In genomic region chr6:1285589-1286340, GRCh38 we compare ENCODE assay signal across 11 cellular contexts. TPM values are rescaled to one million over a fixed set of nuclear protein-coding genes. Genes with fewer than 3 reads are reported as not detected.
A peak's percentile ranks its signal among the peaks of the same experiment; 100 is the strongest.
DNase-seq lines count a peak whose midpoint lies in the region; FAIRE-seq and TF ChIP-seq lines count a peak whose summit lies in the region.
"Had no signal": no experiment of that assay in that cellular context is flagged by ENCODE, and none has a peak within 500 bp of the region (broad histone marks: within the 10 kb centered on the region; RNA-seq: fewer than 3 reads in every experiment).

No MANE protein-coding gene starts in this region.

- H3K4me1 ChIP-seq in astrocyte (ENCODE audit: insufficient read depth, low read length) (peaks cover 21% of the 10 kb centered on the region), Karpas-422 (ENCODE audit: low read length) (no peaks in the 10 kb centered on the region)

- H3K4me2 ChIP-seq in astrocyte (ENCODE audit: low read length) (peak overlapping the region; percentile 75), Karpas-422 (ENCODE audit: low read depth, low read length, poor library complexity, severe bottlenecking) (no peak overlapping the region)

- no peak overlapping the region for H3K4me3 ChIP-seq in AG09309 (ENCODE audit: control insufficient read depth, low read depth, low read length)
- no peak overlapping the region for H3K4me3 ChIP-seq in astrocyte (ENCODE audit: insufficient read depth, low read depth, low read length)
- H3K4me3 ChIP-seq in Karpas-422 (ENCODE audit: low read length): no peak overlapping the region

- no peaks in the 10 kb centered on the region for H4K20me1 ChIP-seq in astrocyte (ENCODE audit: insufficient read depth, low read length)
- no peaks in the 10 kb centered on the region for H4K20me1 ChIP-seq in Karpas-422 (ENCODE audit: insufficient read depth, low read depth, low read length)

- H3K27ac Mint-ChIP-seq in astrocyte (ENCODE audit: unreplicated experiment): peak overlapping the region; percentile 93
- H3K27ac Mint-ChIP-seq: CD8-positive, alpha-beta memory T cell had no signal

- H3K9me3 ChIP-seq in astrocyte (ENCODE audit: insufficient read depth, low read depth, low read length) (no peaks in the 10 kb centered on the region), Karpas-422 (ENCODE audit: low read length) (no peaks in the 10 kb centered on the region)

- TF ChIP-seq CTCF in AG09309 (IDR thresholded peaks at IDR 0.05; ENCODE audit: control insufficient read depth, insufficient read depth, low read depth, low read length, missing control alignments) (peak; percentile 21), astrocyte (IDR thresholded peaks at IDR 0.05; ENCODE audit: insufficient read depth, low read depth, low read length) (no peak)

- H3K9me3 Mint-ChIP-seq in astrocyte (ENCODE audit: unreplicated experiment): no peaks in the 10 kb centered on the region
- H3K9me3 Mint-ChIP-seq: CD8-positive, alpha-beta memory T cell had no signal

- H3K9me2 ChIP-seq in Karpas-422 (replicated peaks; ENCODE audit: insufficient read depth, low read length): no peaks in the 10 kb centered on the region

- peaks cover 28% of the 10 kb centered on the region for H3K4me1 Mint-ChIP-seq in astrocyte (ENCODE audit: low read depth, unreplicated experiment)
- H3K4me1 Mint-ChIP-seq: CD8-positive, alpha-beta memory T cell had no signal

- H2AFZ ChIP-seq in astrocyte (ENCODE audit: low read depth, low read length): peak overlapping the region; percentile 59
- no peak overlapping the region for H2AFZ ChIP-seq in Karpas-422 (ENCODE audit: low read length)

- H3K36me3 Mint-ChIP-seq in astrocyte (ENCODE audit: low read depth, unreplicated experiment): no peaks in the 10 kb centered on the region
- H3K36me3 Mint-ChIP-seq: CD8-positive, alpha-beta memory T cell had no signal

- H3K9ac ChIP-seq in astrocyte (ENCODE audit: low read length): peak overlapping the region; percentile 53
- H3K9ac ChIP-seq in Karpas-422 (ENCODE audit: low read length): no peak overlapping the region

- H3K36me3 ChIP-seq in astrocyte (ENCODE audit: insufficient read depth, low read length) (no peaks in the 10 kb centered on the region), Karpas-422 (ENCODE audit: insufficient read depth, low read length) (no peaks in the 10 kb centered on the region)

- peak overlapping the region; percentile 70 for H3K27ac ChIP-seq in astrocyte (ENCODE audit: low read depth, low read length)
- no peak overlapping the region for H3K27ac ChIP-seq in Karpas-422 (ENCODE audit: low read length)

- H3K27me3 ChIP-seq in astrocyte (ENCODE audit: insufficient read depth, low read length): peaks cover 1% of the 10 kb centered on the region
- no peaks in the 10 kb centered on the region for H3K27me3 ChIP-seq in Karpas-422 (ENCODE audit: low read length)

- H3K79me2 ChIP-seq in astrocyte (ENCODE audit: insufficient read depth, low read length): no peaks in the 10 kb centered on the region
- no peaks in the 10 kb centered on the region for H3K79me2 ChIP-seq in Karpas-422 (ENCODE audit: low read length)

- peak; percentile 88 for FAIRE-seq in astrocyte (lab: Jason Lieb, UNC)

- DNase-seq in AG09309 (ENCODE audit: low read depth) (no peak), HK-2 (ENCODE audit: unreplicated experiment) (peak; percentile 45), astrocyte (ENCODE audit: low read depth) (peak; percentile 68), islet precursor cell (peak; percentile 70), Karpas-422 (no peak), DMS53 treated with DMSO at 0.1 percent for 48 hours (lab: John Stamatoyannopoulos, UW; ENCODE audit: unreplicated experiment) (no peak), middle frontal gyrus (ENCODE audit: extremely low spot score, low spot score) (no peak)
- DNase-seq in activated T-cell treated with anti-CD3 and anti-CD28 coated beads, Interleukin-2, amount 50 U/mL, for 1 hour: no peak
- DNase-seq: CD8-positive, alpha-beta memory T cell; NCI-H146 had no signal

- H3K27me3 Mint-ChIP-seq in astrocyte (ENCODE audit: low read depth, unreplicated experiment): peaks cover 11% of the 10 kb centered on the region

- no peak overlapping the region for H3K4me3 Mint-ChIP-seq in astrocyte (ENCODE audit: unreplicated experiment)
- H3K4me3 Mint-ChIP-seq: CD8-positive, alpha-beta memory T cell had no signal

RNA-seq across cellular contexts. Expression of gene FOXQ1, which starts 26.1 kb away (rescaled TPM):
- total RNA-seq in astrocyte: 0.24 and 0.39 TPM in 2 replicates
- not detected in 2 replicates for total RNA-seq in Karpas-422 (2014; rRNA removed; shearing (Covaris generic); ENCODE audit: low replicate concordance)
- total RNA-seq: CD8-positive, alpha-beta memory T cell; osteocyte had no signal

Comparison
In these comparisons a context has a peak if more than half of its experiments do, and no peak if none do; other contexts are left out.
1. DNase-seq: peak in HK-2 (single experiment), astrocyte (single experiment) and islet precursor cell (single experiment); none in AG09309 (single experiment), Karpas-422 (single experiment), DMS53 treated with DMSO at 0.1 percent for 48 hours (single experiment), middle frontal gyrus (single experiment) and activated T-cell treated with anti-CD3 and anti-CD28 coated beads, Interleukin-2, amount 50 U/mL, for 1 hour (single experiment).